ENCODE assay signal across 8 cellular contexts in genomic region chr19:43779820-43780219, GRCh38.
DNase-seq lines count a peak whose midpoint lies in the region; ATAC-seq and TF ChIP-seq lines count a peak whose summit lies in the region.

No MANE protein-coding gene starts in this region.

- peaks cover 62 to 70% of the 10 kb centered on the region in 2 experiments for H3K4me1 ChIP-seq in neutrophil (ENCODE audit: control insufficient read depth in 1 of 2, insufficient read depth in 1 of 2, low read depth in 1 of 2, low read length in 1 of 2)

- H3K9me3 ChIP-seq in neutrophil: no peaks in the 10 kb centered on the region

- H3K36me3 Mint-ChIP-seq in activated naive CD8-positive, alpha-beta T cell treated with anti-CD3 and anti-CD28 coated beads, Interleukin-2, amount 50 U/mL, for 24 hours (ENCODE audit: low read depth): peaks cover 36% of the 10 kb centered on the region

- H3K9me3 Mint-ChIP-seq in activated naive CD8-positive, alpha-beta T cell treated with anti-CD3 and anti-CD28 coated beads, Interleukin-2, amount 50 U/mL, for 24 hours: no peaks in the 10 kb centered on the region

- no peak for ATAC-seq in activated naive CD8-positive, alpha-beta T cell treated with anti-CD3 and anti-CD28 coated beads, Interleukin-2, amount 50 U/mL, for 24 hours
- ATAC-seq in GM21737 (IDR thresholded peaks at IDR 0.05; ENCODE audit: unreplicated experiment): no peak

- peak overlapping the region; percentile 80 for H3K4me3 Mint-ChIP-seq in activated naive CD8-positive, alpha-beta T cell treated with anti-CD3 and anti-CD28 coated beads, Interleukin-2, amount 50 U/mL, for 24 hours

- no peaks in the 10 kb centered on the region for H3K27me3 Mint-ChIP-seq in activated naive CD8-positive, alpha-beta T cell treated with anti-CD3 and anti-CD28 coated beads, Interleukin-2, amount 50 U/mL, for 24 hours

- no peaks in the 10 kb centered on the region for H3K27me3 ChIP-seq in neutrophil

- TF ChIP-seq CTCF in GM10266 (IDR thresholded peaks at IDR 0.05; ENCODE audit: control insufficient read depth, insufficient read depth, low read depth, missing control alignments) (peak; percentile 59), neutrophil (IDR thresholded peaks at IDR 0.05) (no peak)

- H3K4me1 Mint-ChIP-seq in activated naive CD8-positive, alpha-beta T cell treated with anti-CD3 and anti-CD28 coated beads, Interleukin-2, amount 50 U/mL, for 24 hours: peaks cover 76% of the 10 kb centered on the region

- H3K27ac Mint-ChIP-seq in activated naive CD8-positive, alpha-beta T cell treated with anti-CD3 and anti-CD28 coated beads, Interleukin-2, amount 50 U/mL, for 24 hours: peak overlapping the region; percentile 90

- peak overlapping the region; percentile 80 for H3K27ac ChIP-seq in neutrophil

- H3K36me3 ChIP-seq in neutrophil: no peaks in the 10 kb centered on the region

- H3K4me3 ChIP-seq in neutrophil (ENCODE audit: low read depth in 1 of 2, low read length in 1 of 2): peak overlapping the region in 1 of 2 experiments; percentile 40

- peak; percentile 81 for DNase-seq in GM10266 (ENCODE audit: extremely low spot score)
- peak; percentile 80 for DNase-seq in MV-4-11 (lab: John Stamatoyannopoulos, UW)
- no peak for DNase-seq in activated naive CD8-positive, alpha-beta T cell treated with anti-CD3 and anti-CD28 coated beads, Interleukin-2, amount 50 U/mL, for 24 hours
- no peak for DNase-seq in NCI-H1930 (lab: John Stamatoyannopoulos, UW)
- no peak for DNase-seq in NCI-H128 (lab: John Stamatoyannopoulos, UW; ENCODE audit: unreplicated experiment)
- DNase-seq in hepatic stellate cell (ENCODE audit: low spot score): no peak

Comparison
In these comparisons a context has a peak if more than half of its experiments do, and no peak if none do; other contexts are left out.
1. DNase-seq: peak in GM10266 (single experiment) and MV-4-11 (single experiment); none in activated naive CD8-positive, alpha-beta T cell treated with anti-CD3 and anti-CD28 coated beads, Interleukin-2, amount 50 U/mL, for 24 hours (single experiment), NCI-H1930 (0 of 2), NCI-H128 (single experiment) and hepatic stellate cell (single experiment).